In the genomic region with DNA sequence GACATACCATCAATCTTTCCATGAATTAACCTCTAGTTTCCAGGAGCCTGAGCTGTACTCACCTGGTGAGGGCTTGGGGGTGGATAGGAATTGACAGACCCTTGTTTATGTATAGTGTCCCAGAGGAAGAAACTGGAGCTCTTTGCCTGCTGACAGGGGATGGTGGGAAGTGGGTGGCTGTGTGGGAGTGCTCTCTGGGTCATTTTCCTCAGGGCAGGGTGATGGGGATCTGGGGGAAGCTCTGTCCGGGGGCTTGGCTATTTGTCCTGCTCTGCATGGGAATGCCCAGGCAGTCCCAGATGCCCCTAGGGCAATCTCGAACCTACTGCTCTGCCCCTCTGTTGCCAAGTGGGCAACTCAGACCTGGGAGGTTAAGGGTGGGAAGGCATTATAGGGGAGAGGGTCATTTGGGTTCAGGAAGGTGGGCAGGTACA, we compare ENCODE assay signal across 21 cellular contexts. TPM values are rescaled to one million over a fixed set of nuclear protein-coding genes. Genes with fewer than 3 reads are reported as not detected.
"Had no signal": no experiment of that assay in that cellular context is flagged by ENCODE, and none has a peak within 500 bp of the region (broad histone marks: within the 10 kb centered on the region; RNA-seq: fewer than 3 reads in every experiment).

No MANE protein-coding gene starts in this region.

- H3K9me3 Mint-ChIP-seq: activated T-helper 1 cell treated with anti-CD3 and anti-CD28 coated beads, Interleukin-12 subunit alpha, Interleukin-12 subunit beta, Interleukin-2, Interleukin-4 antibody, amounts not matched to agents 30 ng/mL and 10 ng/mL and 1 ng/mL, durations not matched to agents 14 hours and 24 hours and 36 hours; immature natural killer cell; nephron progenitor cell; stimulated activated memory B cell treated with anti-CD40 and anti-IgM and Interleukin-4, amounts not matched to agents 10 μg/mL and 1 μg/mL and 100 μg/mL, for 72 hours; T-cell had no signal

- H3K4me1 ChIP-seq: foreskin keratinocyte, left lung had no signal

- H3K36me3 ChIP-seq: left lung had no signal

- ATAC-seq: activated CD8-positive, alpha-beta T cell treated with anti-CD3 and anti-CD28 coated beads, Interleukin-2, amount 10 ng/mL, durations not matched to agents 7 days and 5 days; foreskin keratinocyte; left lung; sciatic nerve; SK-N-SH treated with all-trans-retinoic acid at 6 μM for 48 hours; stimulated activated memory B cell treated with anti-CD40 and anti-IgM and Interleukin-4, amounts not matched to agents 10 μg/mL and 1 μg/mL and 100 μg/mL, for 72 hours; T-cell had no signal

- H3K36me3 Mint-ChIP-seq: immature natural killer cell; stimulated activated memory B cell treated with anti-CD40 and anti-IgM and Interleukin-4, amounts not matched to agents 10 μg/mL and 1 μg/mL and 100 μg/mL, for 72 hours; T-cell had no signal

- H3K4me1 Mint-ChIP-seq: stimulated activated memory B cell treated with anti-CD40 and anti-IgM and Interleukin-4, amounts not matched to agents 10 μg/mL and 1 μg/mL and 100 μg/mL, for 72 hours had no signal

- FAIRE-seq: small intestine, TTC549 had no signal

- H3K9me3 ChIP-seq: left lung had no signal

- H3K27ac Mint-ChIP-seq: activated CD8-positive, alpha-beta T cell treated with anti-CD3 and anti-CD28 coated beads, Interleukin-2, amount 10 ng/mL, durations not matched to agents 7 days and 5 days; activated naive CD8-positive, alpha-beta T cell treated with anti-CD3 and anti-CD28 coated beads for 36 hours; activated T-helper 1 cell treated with anti-CD3 and anti-CD28 coated beads, Interleukin-12 subunit alpha, Interleukin-12 subunit beta, Interleukin-2, Interleukin-4 antibody, amounts not matched to agents 30 ng/mL and 10 ng/mL and 1 ng/mL, durations not matched to agents 14 hours and 24 hours and 36 hours; immature natural killer cell; nephron progenitor cell; stimulated activated memory B cell treated with anti-CD40 and anti-IgM and Interleukin-4, amounts not matched to agents 10 μg/mL and 1 μg/mL and 100 μg/mL, for 72 hours; T-cell had no signal

- H3K4me3 ChIP-seq: left lung had no signal

- DNase-seq: activated CD4-positive, alpha-beta T cell treated with anti-CD3 and anti-CD28 coated beads for 1 hour; activated CD4-positive, alpha-beta T cell treated with anti-CD3 and anti-CD28 coated beads, Interleukin-2, amount 50 U/mL, for 1 hour; activated CD8-positive, alpha-beta T cell treated with anti-CD3 and anti-CD28 coated beads, Interleukin-2, amount 10 ng/mL, durations not matched to agents 7 days and 5 days; activated naive CD8-positive, alpha-beta T cell treated with anti-CD3 and anti-CD28 coated beads for 36 hours; effector CD8-positive, alpha-beta T cell; foreskin keratinocyte; immature natural killer cell; left lung; mammary epithelial cell; midbrain; nephron progenitor cell; small intestine; stimulated activated CD4-positive, alpha-beta T cell treated with anti-CD3 and anti-CD28 coated beads, Interleukin-2, amount 100 ng/mL, for 24 hours; T-cell; trophoblast cell had no signal

- H3K4me3 Mint-ChIP-seq: activated CD8-positive, alpha-beta T cell treated with anti-CD3 and anti-CD28 coated beads, Interleukin-2, amount 10 ng/mL, durations not matched to agents 7 days and 5 days; activated naive CD8-positive, alpha-beta T cell treated with anti-CD3 and anti-CD28 coated beads for 36 hours; activated T-helper 1 cell treated with anti-CD3 and anti-CD28 coated beads, Interleukin-12 subunit alpha, Interleukin-12 subunit beta, Interleukin-2, Interleukin-4 antibody, amounts not matched to agents 30 ng/mL and 10 ng/mL and 1 ng/mL, durations not matched to agents 14 hours and 24 hours and 36 hours; immature natural killer cell; nephron progenitor cell; stimulated activated memory B cell treated with anti-CD40 and anti-IgM and Interleukin-4, amounts not matched to agents 10 μg/mL and 1 μg/mL and 100 μg/mL, for 72 hours; T-cell had no signal

- H3K27me3 ChIP-seq: left lung had no signal

- H3K27ac ChIP-seq: foreskin keratinocyte, left lung had no signal

RNA-seq across cellular contexts. Expression of gene DHRS2, which starts 21.8 kb away (rescaled TPM):
- total RNA-seq: sciatic nerve, temporal lobe had no signal

RNA-seq across cellular contexts. Expression of gene JPH4, which starts 35.8 kb away (rescaled TPM):
- total RNA-seq: activated CD8-positive, alpha-beta T cell treated with anti-CD3 and anti-CD28 coated beads, Interleukin-2, amount 10 ng/mL, durations not matched to agents 7 days and 5 days; activated T-helper 1 cell treated with anti-CD3 and anti-CD28 coated beads, Interleukin-12 subunit alpha, Interleukin-12 subunit beta, Interleukin-2, Interleukin-4 antibody, amounts not matched to agents 30 ng/mL and 10 ng/mL and 1 ng/mL, durations not matched to agents 14 hours and 24 hours and 36 hours; foreskin keratinocyte had no signal
- polyA plus RNA-seq: foreskin keratinocyte had no signal
